In the genomic region with DNA sequence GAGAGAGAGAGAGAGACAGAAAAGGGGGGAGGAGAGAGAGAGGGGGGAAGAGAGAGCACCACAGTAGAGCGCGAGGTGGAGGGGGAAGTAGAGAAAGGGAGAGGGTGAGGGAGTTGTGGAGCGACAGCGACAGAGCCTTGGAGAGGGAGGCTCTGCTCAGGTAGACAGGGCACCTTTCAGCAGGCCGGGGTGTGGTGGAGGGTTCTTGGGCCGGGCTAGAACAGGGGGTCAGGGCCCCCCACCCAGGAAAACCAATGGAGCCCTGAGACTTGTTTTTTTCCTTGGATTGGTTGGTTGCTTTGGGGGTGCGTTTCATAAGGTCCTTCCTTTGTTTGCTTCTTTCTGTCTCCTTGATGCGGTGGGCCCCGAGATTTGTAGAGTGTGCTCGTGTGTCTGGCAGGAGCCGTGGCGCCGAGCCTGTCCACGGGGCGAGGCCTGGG, we compare ENCODE assay signal across 8 cellular contexts.
DNase-seq lines count a peak whose midpoint lies in the region; ATAC-seq and TF ChIP-seq lines count a peak whose summit lies in the region.
"Not testable (repeated sequence)": the region's sequence is repeated elsewhere in the genome, so short reads cannot be mapped to it uniquely, and the experiment has no call there.

No MANE protein-coding gene starts in this region.

- not testable (repeated sequence) for H3K4me1 ChIP-seq in BE2C; adipocyte (ENCODE audit: control insufficient read depth, insufficient read depth, low read length); iPS-20b (ENCODE audit: insufficient read depth, low read length)

- peak overlapping the region; percentile 93 for H3K27ac Mint-ChIP-seq in HFFc6
- H3K27ac Mint-ChIP-seq in natural killer cell, result peak overlapping the region; percentile 32 to 77
- peak overlapping the region; percentile 83 for H3K27ac Mint-ChIP-seq in stimulated activated memory B cell treated with anti-CD40 and anti-IgM and Interleukin-4, amounts not matched to agents 10 μg/mL and 1 μg/mL and 100 μg/mL, for 72 hours

- peak in 1 of 3 donors; percentile 35 for ATAC-seq in natural killer cell
- ATAC-seq in stimulated activated memory B cell treated with anti-CD40 and anti-IgM and Interleukin-4, amounts not matched to agents 10 μg/mL and 1 μg/mL and 100 μg/mL, for 72 hours, result peak; percentile 53

- not testable (repeated sequence) for H3K27me3 ChIP-seq in BE2C; WERI-Rb-1 (ENCODE audit: insufficient read depth, low read depth, severe bottlenecking); adipocyte (replicated peaks; ENCODE audit: control insufficient read depth, insufficient read depth, low read length)
- peaks cover 78% of the 10 kb centered on the region for H3K27me3 ChIP-seq in iPS-20b (ENCODE audit: insufficient read depth, low read length)

- H3K9me3 ChIP-seq in BE2C; WERI-Rb-1 (ENCODE audit: severe bottlenecking); adipocyte (ENCODE audit: control insufficient read depth, low read length); iPS-20b (ENCODE audit: insufficient read depth, low read depth, low read length): not testable (repeated sequence)

- not testable (repeated sequence) for TF ChIP-seq CTCF in BE2C (IDR thresholded peaks at IDR 0.05; ENCODE audit: low read depth, low read length); HFFc6 (IDR thresholded peaks at IDR 0.05); WERI-Rb-1 (IDR thresholded peaks at IDR 0.05; ENCODE audit: low read depth, low read length); epithelial cell of esophagus (IDR thresholded peaks at IDR 0.05; ENCODE audit: insufficient read depth, low read depth, low read length, missing control alignments); natural killer cell (IDR thresholded peaks at IDR 0.05)

- peaks cover 19% of the 10 kb centered on the region for H3K36me3 Mint-ChIP-seq in HFFc6 (ENCODE audit: low read depth)
- not testable (repeated sequence) for H3K36me3 Mint-ChIP-seq in natural killer cell; stimulated activated memory B cell treated with anti-CD40 and anti-IgM and Interleukin-4, amounts not matched to agents 10 μg/mL and 1 μg/mL and 100 μg/mL, for 72 hours

- peak overlapping the region; percentile 92 for H3K27ac ChIP-seq in WERI-Rb-1
- not testable (repeated sequence) for H3K27ac ChIP-seq in iPS-20b (ENCODE audit: low read length)

- peak overlapping the region; percentile 90 for H3K9ac ChIP-seq in adipocyte (ENCODE audit: low read length)
- H3K9ac ChIP-seq in iPS-20b (ENCODE audit: low read depth, low read length), result not testable (repeated sequence)

- H3K4me3 ChIP-seq in BE2C (ENCODE audit: low read depth, low read length) (peak overlapping the region; percentile 70), WERI-Rb-1 (ENCODE audit: low read depth, low read length) (peak overlapping the region; percentile 90), adipocyte (ENCODE audit: low read length) (peak overlapping the region; percentile 82), epithelial cell of esophagus (ENCODE audit: low read length) (peak overlapping the region; percentile 8), iPS-20b (ENCODE audit: low read length) (peak overlapping the region; percentile 81)

- H3K36me3 ChIP-seq in BE2C; WERI-Rb-1; adipocyte (ENCODE audit: control insufficient read depth, insufficient read depth, low read length, severe bottlenecking); iPS-20b (ENCODE audit: insufficient read depth, low read depth, low read length): not testable (repeated sequence)

- H3K4me1 Mint-ChIP-seq in HFFc6 (ENCODE audit: low read depth) (peaks cover 32% of the 10 kb centered on the region), natural killer cell (peaks cover 32 to 38% of the 10 kb centered on the region in 2 donors)
- H3K4me1 Mint-ChIP-seq in stimulated activated memory B cell treated with anti-CD40 and anti-IgM and Interleukin-4, amounts not matched to agents 10 μg/mL and 1 μg/mL and 100 μg/mL, for 72 hours, result peaks cover 44% of the 10 kb centered on the region

- H3K4me3 Mint-ChIP-seq in HFFc6, result peak overlapping the region; percentile 85
- peak overlapping the region; percentile 65 for H3K4me3 Mint-ChIP-seq in natural killer cell
- peak overlapping the region; percentile 81 for H3K4me3 Mint-ChIP-seq in stimulated activated memory B cell treated with anti-CD40 and anti-IgM and Interleukin-4, amounts not matched to agents 10 μg/mL and 1 μg/mL and 100 μg/mL, for 72 hours

- DNase-seq in BE2C (peak; percentile 26), WERI-Rb-1 (peak; percentile 51)
- DNase-seq in HFFc6; adipocyte (ENCODE audit: low read depth); epithelial cell of esophagus (ENCODE audit: low read depth); natural killer cell: not testable (repeated sequence)

- intact Hi-C loops in natural killer cell (cut with micrococcal nuclease), result not testable (repeated sequence)

- H3K27me3 Mint-ChIP-seq in HFFc6 (ENCODE audit: insufficient read depth), result peaks cover 14% of the 10 kb centered on the region
- peaks cover 40 to 53% of the 10 kb centered on the region in 2 donors for H3K27me3 Mint-ChIP-seq in natural killer cell (ENCODE audit: low read depth in 2 of 2)
- not testable (repeated sequence) for H3K27me3 Mint-ChIP-seq in stimulated activated memory B cell treated with anti-CD40 and anti-IgM and Interleukin-4, amounts not matched to agents 10 μg/mL and 1 μg/mL and 100 μg/mL, for 72 hours

- H3K9me3 Mint-ChIP-seq in HFFc6, result peaks cover 11% of the 10 kb centered on the region
- not testable (repeated sequence) for H3K9me3 Mint-ChIP-seq in natural killer cell; stimulated activated memory B cell treated with anti-CD40 and anti-IgM and Interleukin-4, amounts not matched to agents 10 μg/mL and 1 μg/mL and 100 μg/mL, for 72 hours

Comparison
In these comparisons a context has a peak if more than half of its experiments do, and no peak if none do; other contexts are left out.
1. H3K4me3 ChIP-seq: peak in every context shown above with its lines; median percentile 90 in WERI-Rb-1; 82 in adipocyte; 81 in iPS-20b; 70 in BE2C; 8 in epithelial cell of esophagus.